In the genomic region with DNA sequence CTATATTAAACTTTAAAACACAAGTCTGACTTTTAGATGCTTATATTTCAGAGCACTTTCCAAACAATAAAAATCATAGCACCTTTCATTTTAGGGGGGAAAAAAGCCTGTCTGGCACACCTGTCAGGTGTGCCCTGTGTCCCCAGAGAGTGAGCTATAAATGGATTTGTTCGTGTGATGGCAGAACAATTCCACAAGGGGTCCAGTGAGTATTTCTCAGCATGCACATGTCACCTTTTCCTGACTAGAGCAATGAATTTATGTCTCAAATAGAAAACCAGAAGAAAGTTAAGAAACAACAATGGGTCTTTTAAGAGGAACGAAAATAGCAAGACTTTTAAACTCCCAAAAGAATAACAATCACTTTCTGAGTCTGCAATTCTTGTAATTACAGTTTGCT, we compare ENCODE assay signal across 8 cellular contexts. TPM values are rescaled to one million over a fixed set of nuclear protein-coding genes. Genes with fewer than 3 reads are reported as not detected.
A peak's percentile ranks its signal among the peaks of the same experiment; 100 is the strongest.
DNase-seq lines count a peak whose midpoint lies in the region; ATAC-seq and TF ChIP-seq lines count a peak whose summit lies in the region.

No MANE protein-coding gene starts in this region.

- H3K27ac ChIP-seq in esophagus squamous epithelium (no peak overlapping the region), esophagus muscularis mucosa (replicated peaks in 1 of 4) (no peak overlapping the region)

- DNase-seq in COR-L47 (lab: John Stamatoyannopoulos, UW) (peak; percentile 6), NCI-H345 (lab: John Stamatoyannopoulos, UW) (peak; percentile 35), glomerular visceral epithelial cell (ENCODE audit: extremely low spot score) (peak; percentile 15), esophagus squamous epithelium (lab: John Stamatoyannopoulos, UW) (no peak), esophagus muscularis mucosa (ENCODE audit: extremely low spot score) (no peak)

- TF ChIP-seq POLR2A in esophagus squamous epithelium (IDR thresholded peaks at IDR 0.05) (no peak), esophagus muscularis mucosa (IDR thresholded peaks at IDR 0.05; ENCODE audit: low read depth) (no peak)

- H3K27me3 ChIP-seq in esophagus squamous epithelium (no peaks in the 10 kb centered on the region), esophagus muscularis mucosa (no peaks in the 10 kb centered on the region)

- ATAC-seq in GM21619 (IDR thresholded peaks at IDR 0.05; ENCODE audit: unreplicated experiment), result peak; percentile 54
- ATAC-seq in HG03571 (IDR thresholded peaks at IDR 0.05; ENCODE audit: unreplicated experiment), result no peak
- no peak for ATAC-seq in HG02798 (IDR thresholded peaks at IDR 0.05; ENCODE audit: poor library complexity, unreplicated experiment)

- H3K9me3 ChIP-seq in esophagus squamous epithelium (no peaks in the 10 kb centered on the region), esophagus muscularis mucosa (no peaks in the 10 kb centered on the region)

- H3K36me3 ChIP-seq in esophagus squamous epithelium (no peaks in the 10 kb centered on the region), esophagus muscularis mucosa (no peaks in the 10 kb centered on the region)

- intact Hi-C loops in esophagus squamous epithelium (cut with DNase I), result no loop called here
- intact Hi-C loops in esophagus muscularis mucosa (cut with DNase I), result no loop called here

- 26 to 32% methylated on average over 2 of the region's 2 CpGs for WGBS in esophagus squamous epithelium, 2 donors
- WGBS in esophagus muscularis mucosa, result 37% methylated on average over 2 of the region's 2 CpGs

- H3K4me1 ChIP-seq in esophagus squamous epithelium (no peaks in the 10 kb centered on the region), esophagus muscularis mucosa (no peaks in the 10 kb centered on the region)

- no peak overlapping the region for H3K4me3 ChIP-seq in esophagus squamous epithelium
- H3K4me3 ChIP-seq in esophagus muscularis mucosa, result no peak overlapping the region

- TF ChIP-seq CTCF in esophagus squamous epithelium (IDR thresholded peaks at IDR 0.05), result peak in 2 of 6 experiments; percentile 12 to 31
- peak in 1 of 3 experiments; percentile 9 for TF ChIP-seq CTCF in esophagus muscularis mucosa (IDR thresholded peaks at IDR 0.05)

- TF ChIP-seq EP300 in esophagus muscularis mucosa (IDR thresholded peaks at IDR 0.05), result no peak

RNA-seq across cellular contexts. Expression of a gene that starts 55.9 kb away (rescaled TPM):
- total RNA-seq in esophagus squamous epithelium (under 1 TPM in 2 of 4 donors, not detected in 2; 0.04 to 0.19 TPM), esophagus muscularis mucosa (under 1 TPM in 3 of 4 donors, not detected in 1; under 0.01 to 0.71 (median 0.06) TPM)

Comparison
In these comparisons a context has a peak if more than half of its experiments do, and no peak if none do; other contexts are left out.
1. DNase-seq: peak in COR-L47 (single experiment), NCI-H345 (single experiment) and glomerular visceral epithelial cell (single experiment); none in esophagus squamous epithelium (single experiment) and esophagus muscularis mucosa (single experiment).